ENCODE assay signal across 8 cellular contexts in the genomic region with DNA sequence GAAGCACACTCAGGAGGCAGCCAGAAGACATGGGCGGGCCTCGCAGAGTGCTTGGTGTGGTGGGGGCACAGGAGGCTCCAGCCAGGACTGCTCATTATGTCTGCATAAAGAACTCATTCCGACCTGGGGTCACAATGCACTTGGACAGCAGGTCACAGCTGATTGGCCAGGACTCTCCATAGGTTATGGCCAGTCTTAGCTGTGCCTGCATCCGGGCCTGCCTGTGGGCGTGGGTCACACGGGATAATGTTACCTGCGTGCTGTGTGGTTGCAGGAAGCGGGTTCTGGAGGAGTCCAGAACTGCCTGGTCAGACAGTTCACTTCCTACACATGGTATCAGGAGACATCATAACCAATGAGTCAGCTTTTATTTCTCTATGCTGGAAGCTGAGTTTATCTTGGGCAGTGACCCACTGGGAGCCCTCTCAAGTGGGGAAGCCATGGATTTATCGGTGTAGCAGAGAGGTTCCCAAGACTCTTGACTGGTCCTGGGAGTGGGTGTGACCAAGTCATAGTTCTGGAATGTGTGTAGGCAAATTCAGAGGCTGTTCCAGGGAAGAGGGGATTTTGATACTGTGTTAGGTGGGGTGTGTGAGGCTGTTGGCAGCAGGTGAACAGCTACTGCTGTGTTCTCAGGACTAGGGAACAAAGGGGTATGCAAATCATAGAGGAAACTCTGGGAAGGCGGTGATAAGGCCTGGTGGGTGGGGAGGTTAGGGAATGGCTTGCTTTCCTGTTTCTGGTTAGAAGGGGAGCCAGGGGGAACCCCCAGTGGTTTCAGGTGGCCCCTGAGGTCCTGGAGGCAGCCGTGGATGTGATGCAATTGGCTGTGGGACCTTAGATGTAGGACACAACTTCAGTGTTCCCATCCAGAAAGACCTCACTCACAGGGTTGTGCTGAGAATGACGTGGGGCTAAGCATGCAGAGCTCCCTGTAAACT. TPM values are rescaled to one million over a fixed set of nuclear protein-coding genes. Genes with fewer than 3 reads are reported as not detected.
DNase-seq lines count a peak whose midpoint lies in the region; ATAC-seq, FAIRE-seq and TF ChIP-seq lines count a peak whose summit lies in the region.

No MANE protein-coding gene starts in this region.

- H3K9ac ChIP-seq in BLaER1 (no peak overlapping the region), mucosa of rectum (ENCODE audit: low read depth in 1 of 2, low read length in 2 of 2) (no peak overlapping the region), kidney (ENCODE audit: low read length in 2 of 2) (no peak overlapping the region)

- H3K9me3 ChIP-seq in BLaER1 (no peaks in the 10 kb centered on the region), mucosa of rectum (ENCODE audit: control insufficient read depth in 2 of 2, low read length in 2 of 2) (no peaks in the 10 kb centered on the region), kidney (ENCODE audit: control insufficient read depth in 1 of 2, low read length in 2 of 2) (no peaks in the 10 kb centered on the region)

- no peak for TF ChIP-seq CTCF in kidney (IDR thresholded peaks at IDR 0.05; ENCODE audit: borderline replicate concordance, extremely low read depth, insufficient read depth)

- no peak for FAIRE-seq in kidney (lab: Jason Lieb, UNC)

- no peaks in the 10 kb centered on the region for H4K20me1 ChIP-seq in BLaER1

- peak; percentile 77 for DNase-seq in M059J (ENCODE audit: low read depth)
- DNase-seq in dedifferentiated amniotic fluid mesenchymal stem cell (ENCODE audit: extremely low spot score), result peak; percentile 37
- DNase-seq in putamen (ENCODE audit: low spot score), result no peak
- no peak for DNase-seq in kidney

- H3K4me1 ChIP-seq in BLaER1, result peaks cover 19% of the 10 kb centered on the region
- peaks cover 10 to 17% of the 10 kb centered on the region in 2 donors for H3K4me1 ChIP-seq in mucosa of rectum (ENCODE audit: control insufficient read depth in 2 of 2, insufficient read depth in 2 of 2, low read length in 2 of 2)
- peaks cover 4 to 5% of the 10 kb centered on the region in 2 donors for H3K4me1 ChIP-seq in kidney (ENCODE audit: control insufficient read depth in 1 of 2, insufficient read depth in 1 of 2, low read depth in 1 of 2, low read length in 2 of 2)

- intact Hi-C loops in kidney (cut with DNase I), result loop anchor here (10.0 kb wide), 1 partner anchor 362 kb away; no protein-coding TSS in a partner anchor

- H3K36me3 ChIP-seq in BLaER1, result no peaks in the 10 kb centered on the region
- peaks cover 5 to 11% of the 10 kb centered on the region in 2 donors for H3K36me3 ChIP-seq in mucosa of rectum (ENCODE audit: control insufficient read depth in 2 of 2, insufficient read depth in 2 of 2, low read length in 2 of 2)
- no peaks in the 10 kb centered on the region for H3K36me3 ChIP-seq in kidney (ENCODE audit: control insufficient read depth in 1 of 2, insufficient read depth in 2 of 2, low read length in 2 of 2)

- no peak overlapping the region for H3K27ac ChIP-seq in BLaER1
- H3K27ac ChIP-seq in mucosa of rectum (ENCODE audit: low read depth in 2 of 2, low read length in 2 of 2), result peak overlapping the region; percentile 46 to 67
- no peak overlapping the region for H3K27ac ChIP-seq in kidney (ENCODE audit: low read depth in 2 of 2, low read length in 2 of 2)

- H3K4me3 ChIP-seq in BLaER1 (no peak overlapping the region), mucosa of rectum (ENCODE audit: low read length in 2 of 2) (no peak overlapping the region), kidney (ENCODE audit: low read length in 2 of 2) (no peak overlapping the region)

- H3K27me3 ChIP-seq in BLaER1 (no peaks in the 10 kb centered on the region), mucosa of rectum (ENCODE audit: control insufficient read depth in 2 of 2, insufficient read depth in 2 of 2, low read length in 2 of 2) (no peaks in the 10 kb centered on the region)

- ATAC-seq in HG02981 (IDR thresholded peaks at IDR 0.05; ENCODE audit: unreplicated experiment), result no peak
- no peak for ATAC-seq in HG02623 (IDR thresholded peaks at IDR 0.05; ENCODE audit: unreplicated experiment)

- peak overlapping the region; percentile 29 for H3K4me2 ChIP-seq in BLaER1

RNA-seq across cellular contexts. Expression of gene ARHGEF37, which starts 51.3 kb away (rescaled TPM):
- 0.15 and 0.20 TPM in 2 replicates for total RNA-seq in M059J (2014; rRNA removed; shearing (Covaris generic))
- 21.8 TPM for total RNA-seq in kidney
- polyA plus RNA-seq in kidney (ENCODE audit: insufficient read depth, low read depth, low replicate concordance), result 6.9 TPM

Comparison
In these comparisons a context has a peak if more than half of its experiments do, and no peak if none do; other contexts are left out.
1. H3K27ac ChIP-seq: peak in mucosa of rectum (2 of 2); none in BLaER1 (single experiment) and kidney (0 of 2).
2. DNase-seq: peak in M059J (single experiment) and dedifferentiated amniotic fluid mesenchymal stem cell (single experiment); none in putamen (single experiment) and kidney (single experiment).
3. RNA of gene ARHGEF37, which starts 51.3 kb away (total RNA-seq): 21.8 TPM in kidney (single experiment); 0.15 to 0.20 TPM in M059J; every median in the first group is over 10 times any median in the second.